Comparison of ENCODE assay signal across 10 cellular contexts in genomic region chr3:49005998-49006397, GRCh38. TPM values are rescaled to one million over a fixed set of nuclear protein-coding genes. Genes with fewer than 3 reads are reported as not detected.
A peak's percentile ranks its signal among the peaks of the same experiment; 100 is the strongest.
DNase-seq lines count a peak whose midpoint lies in the region; ATAC-seq and TF ChIP-seq lines count a peak whose summit lies in the region.
"Had no signal": no experiment of that assay in that cellular context is flagged by ENCODE, and none has a peak within 500 bp of the region (broad histone marks: within the 10 kb centered on the region; RNA-seq: fewer than 3 reads in every experiment).

No MANE protein-coding gene starts in this region.

- TF ChIP-seq POLR2A in heart left ventricle (IDR thresholded peaks at IDR 0.05): no peak

- peaks cover 0 to 16% (median 0%) of the 10 kb centered on the region in 9 donors for H3K36me3 ChIP-seq in heart left ventricle
- H3K36me3 ChIP-seq in ascending aorta: no peaks in the 10 kb centered on the region
- peaks cover 14% of the 10 kb centered on the region for H3K36me3 ChIP-seq in mesodermal cell (ENCODE audit: control insufficient read depth, insufficient read depth, low read length)
- no peaks in the 10 kb centered on the region for H3K36me3 ChIP-seq in urinary bladder (ENCODE audit: insufficient read depth)
- H3K36me3 ChIP-seq: neutrophil had no signal

- WGBS in heart left ventricle, 4 donors: 93 to 100% (median 95%) methylated on average over 4 to 5 of the region's 5 CpGs
- WGBS in mesodermal cell (ENCODE audit: insufficient coverage in 2 of 2), 2 experiments: 96% methylated on average over 3 to 5 of the region's 5 CpGs
- WGBS in urinary bladder: 91% methylated on average over 5 of the region's 5 CpGs

- no peaks in the 10 kb centered on the region for H3K9me3 ChIP-seq in heart left ventricle
- H3K9me3 ChIP-seq in ascending aorta: no peaks in the 10 kb centered on the region
- H3K9me3 ChIP-seq in mesodermal cell (ENCODE audit: control insufficient read depth, low read length): no peaks in the 10 kb centered on the region
- H3K9me3 ChIP-seq: neutrophil had no signal

- DNase-seq in heart left ventricle (peak in 1 of 5 donors; percentile 33), Right ventricle myocardium inferior (ENCODE audit: missing footprints) (no peak), ascending aorta (ENCODE audit: low spot score in 2 of 2) (no peak), foreskin melanocyte (no peak), SKM-1 treated with dmso at 0.1 percent for 144 hours (lab: John Stamatoyannopoulos, UW; ENCODE audit: unreplicated experiment) (no peak)
- DNase-seq: GOT3 had no signal

- ATAC-seq in heart left ventricle (no peak), Right ventricle myocardium inferior (no peak), HG03135 (IDR thresholded peaks at IDR 0.05; ENCODE audit: unreplicated experiment) (no peak)

- H3K4me3 ChIP-seq in heart left ventricle (peak overlapping the region in 7 of 12 donors; percentile 62 to 91 (median 75)), ascending aorta (peak overlapping the region in 1 of 2 donors; percentile 80), mesodermal cell (ENCODE audit: extremely low read depth, insufficient read depth, low read length, poor library complexity, severe bottlenecking) (peak overlapping the region; percentile 98), urinary bladder (ENCODE audit: low read depth, low read length) (peak overlapping the region; percentile 51)

- TF ChIP-seq CTCF in heart left ventricle (IDR thresholded peaks at IDR 0.05): no peak
- no peak for TF ChIP-seq CTCF in ascending aorta (IDR thresholded peaks at IDR 0.05)

- H3K27ac ChIP-seq in heart left ventricle (peak overlapping the region in 5 of 12 donors; percentile 91 to 99 (median 96)), ascending aorta (peak overlapping the region; percentile 96), mesodermal cell (ENCODE audit: low read depth, low read length, severe bottlenecking) (no peak overlapping the region), urinary bladder (ENCODE audit: low read depth) (no peak overlapping the region)

- H3K4me1 ChIP-seq in heart left ventricle: peaks cover 0 to 20% (median 16%) of the 10 kb centered on the region in 12 donors
- H3K4me1 ChIP-seq in ascending aorta: peaks cover 2 to 13% of the 10 kb centered on the region in 2 donors
- peaks cover 14% of the 10 kb centered on the region for H3K4me1 ChIP-seq in mesodermal cell (ENCODE audit: control insufficient read depth, insufficient read depth, low read length, poor library complexity, severe bottlenecking)
- H3K4me1 ChIP-seq in urinary bladder (ENCODE audit: insufficient read depth): no peaks in the 10 kb centered on the region

- intact Hi-C loops in heart left ventricle (cut with DNase I): no loop called here
- intact Hi-C loops in Right ventricle myocardium inferior (cut with DNase I): no loop called here
- intact Hi-C loops in ascending aorta (cut with DNase I): loop anchor here (5.0 kb wide), 2 partner anchors 89 to 406 kb away; partner anchors contain the start of genes ARIH2, RHOA and TCTA

- H3K27me3 ChIP-seq in heart left ventricle (no peaks in the 10 kb centered on the region), ascending aorta (no peaks in the 10 kb centered on the region)
- H3K27me3 ChIP-seq: neutrophil had no signal

RNA-seq across cellular contexts. Expression of gene WDR6, which starts 1.2 kb away (rescaled TPM):
- 10 to 100 TPM; 56.2 to 91.2 (median 80.7) TPM for total RNA-seq in heart left ventricle
- polyA plus RNA-seq in heart left ventricle: 10 to 100 TPM; 68.9 to 73.6 TPM
- 83.3 TPM for total RNA-seq in Right ventricle myocardium inferior
- 115 TPM for total RNA-seq in ascending aorta
- 121 TPM for polyA plus RNA-seq in mesodermal cell (2013, experiment 1 of 2)
- 93.9 TPM for polyA plus RNA-seq in mesodermal cell (2013, experiment 2 of 2)
- total RNA-seq in urinary bladder: 66.2 TPM
- polyA plus RNA-seq in urinary bladder: 132 TPM

RNA-seq across cellular contexts. Expression of gene DALRD3, which starts 12.4 kb away (rescaled TPM):
- total RNA-seq in heart left ventricle (10 to 100 TPM in 8 of 9 donors, 1 to 10 TPM in 1; 8.1 to 24.7 (median 14.9) TPM), Right ventricle myocardium inferior (9.0 TPM), ascending aorta (73.1 TPM), urinary bladder (26.7 TPM)
- polyA plus RNA-seq in heart left ventricle (10 to 100 TPM in 1 of 2 donors, 1 to 10 TPM in 1; 6.8 to 13.3 TPM), urinary bladder (28.3 TPM)
- polyA plus RNA-seq in mesodermal cell (2013, experiment 1 of 2): 50.2 TPM
- polyA plus RNA-seq in mesodermal cell (2013, experiment 2 of 2): 40.7 TPM

RNA-seq across cellular contexts. Expression of gene NDUFAF3, which starts 15.9 kb away (rescaled TPM):
- total RNA-seq in heart left ventricle (100 to 1,000 TPM; 140 to 308 (median 160) TPM), Right ventricle myocardium inferior (157 TPM), ascending aorta (200 TPM), urinary bladder (43.2 TPM)
- polyA plus RNA-seq in heart left ventricle (100 to 1,000 TPM; 119 to 273 TPM), urinary bladder (81.6 TPM)
- 54.1 TPM for polyA plus RNA-seq in mesodermal cell (2013, experiment 1 of 2)
- polyA plus RNA-seq in mesodermal cell (2013, experiment 2 of 2): 58.4 TPM

RNA-seq across cellular contexts. Expression of gene P4HTM, which starts 16.0 kb away (rescaled TPM):
- total RNA-seq in heart left ventricle: 10 to 100 TPM; 22.1 to 42.7 (median 34.0) TPM
- 10 to 100 TPM; 19.0 to 27.0 TPM for polyA plus RNA-seq in heart left ventricle
- 25.5 TPM for total RNA-seq in Right ventricle myocardium inferior
- 71.9 TPM for total RNA-seq in ascending aorta
- polyA plus RNA-seq in mesodermal cell (2013, experiment 1 of 2): 17.0 TPM
- polyA plus RNA-seq in mesodermal cell (2013, experiment 2 of 2): 16.3 TPM
- total RNA-seq in urinary bladder: 30.9 TPM
- 31.6 TPM for polyA plus RNA-seq in urinary bladder

RNA-seq across cellular contexts. Expression of gene IMPDH2, which starts 23.2 kb away (rescaled TPM):
- 10 to 100 TPM; 43.9 to 87.8 (median 55.4) TPM for total RNA-seq in heart left ventricle
- 100 to 1,000 TPM in 1 of 2 donors, 10 to 100 TPM in 1; 35.9 to 116 TPM for polyA plus RNA-seq in heart left ventricle
- total RNA-seq in Right ventricle myocardium inferior: 64.3 TPM
- 101 TPM for total RNA-seq in ascending aorta
- 211 TPM for polyA plus RNA-seq in mesodermal cell (2013, experiment 1 of 2)
- polyA plus RNA-seq in mesodermal cell (2013, experiment 2 of 2): 202 TPM
- 247 TPM for total RNA-seq in urinary bladder
- 192 TPM for polyA plus RNA-seq in urinary bladder

Comparison
In these comparisons a context has a peak if more than half of its experiments do, and no peak if none do; other contexts are left out.
1. H3K27ac ChIP-seq: peak in ascending aorta (2 of 2); none in mesodermal cell (single experiment) and urinary bladder (single experiment).